In genomic region chr1:98660941-98661543, GRCh38 we compare ENCODE assay signal across 8 cellular contexts. TPM values are rescaled to one million over a fixed set of nuclear protein-coding genes. Genes with fewer than 3 reads are reported as not detected.
DNase-seq lines count a peak whose midpoint lies in the region; ATAC-seq and TF ChIP-seq lines count a peak whose summit lies in the region.

No MANE protein-coding gene starts in this region.

- intact Hi-C loops in activated T-helper 1 cell treated with anti-CD3 and anti-CD28 coated beads, Interleukin-12 subunit alpha, Interleukin-12 subunit beta, Interleukin-2, Interleukin-4 antibody, amounts not matched to agents 30 ng/mL and 10 ng/mL and 1 ng/mL, durations not matched to agents 14 hours and 24 hours and 36 hours (cut with micrococcal nuclease) = no loop called here
- intact Hi-C loops in left ventricle myocardium superior (cut with micrococcal nuclease) = no loop called here

- no peaks in the 10 kb centered on the region for H3K9me3 Mint-ChIP-seq in activated T-helper 1 cell treated with anti-CD3 and anti-CD28 coated beads, Interleukin-12 subunit alpha, Interleukin-12 subunit beta, Interleukin-2, Interleukin-4 antibody, amounts not matched to agents 30 ng/mL and 10 ng/mL and 1 ng/mL, durations not matched to agents 14 hours and 24 hours and 36 hours

- no peaks in the 10 kb centered on the region for H3K36me3 Mint-ChIP-seq in activated T-helper 1 cell treated with anti-CD3 and anti-CD28 coated beads, Interleukin-12 subunit alpha, Interleukin-12 subunit beta, Interleukin-2, Interleukin-4 antibody, amounts not matched to agents 30 ng/mL and 10 ng/mL and 1 ng/mL, durations not matched to agents 14 hours and 24 hours and 36 hours (ENCODE audit: low read depth)

- no peak for TF ChIP-seq CTCF in HFF-Myc (IDR thresholded peaks at IDR 0.05; ENCODE audit: low read depth, low read length, missing control alignments)

- H3K4me1 Mint-ChIP-seq in activated T-helper 1 cell treated with anti-CD3 and anti-CD28 coated beads, Interleukin-12 subunit alpha, Interleukin-12 subunit beta, Interleukin-2, Interleukin-4 antibody, amounts not matched to agents 30 ng/mL and 10 ng/mL and 1 ng/mL, durations not matched to agents 14 hours and 24 hours and 36 hours (ENCODE audit: low read depth) = peaks cover 11% of the 10 kb centered on the region

- DNase-seq in HFF-Myc (ENCODE audit: extremely low read depth, low read depth) = no peak
- DNase-seq in activated T-helper 1 cell treated with anti-CD3 and anti-CD28 coated beads, Interleukin-12 subunit alpha, Interleukin-12 subunit beta, Interleukin-2, Interleukin-4 antibody, amounts not matched to agents 30 ng/mL and 10 ng/mL and 1 ng/mL, durations not matched to agents 14 hours and 24 hours and 36 hours (ENCODE audit: low spot score) = no peak
- DNase-seq in left ventricle myocardium superior = no peak
- DNase-seq in retina = peak; percentile 83
- no peak for DNase-seq in kidney tubule cell (ENCODE audit: low spot score)
- DNase-seq in CD1c-positive myeloid dendritic cell (ENCODE audit: extremely low spot score) = no peak

- peaks cover 31% of the 10 kb centered on the region for H3K27me3 Mint-ChIP-seq in activated T-helper 1 cell treated with anti-CD3 and anti-CD28 coated beads, Interleukin-12 subunit alpha, Interleukin-12 subunit beta, Interleukin-2, Interleukin-4 antibody, amounts not matched to agents 30 ng/mL and 10 ng/mL and 1 ng/mL, durations not matched to agents 14 hours and 24 hours and 36 hours (ENCODE audit: insufficient read depth)

- H3K4me3 ChIP-seq in HFF-Myc (replicated peaks; ENCODE audit: low read depth, low read length) = peak overlapping the region; percentile 68

- H3K4me3 Mint-ChIP-seq in activated T-helper 1 cell treated with anti-CD3 and anti-CD28 coated beads, Interleukin-12 subunit alpha, Interleukin-12 subunit beta, Interleukin-2, Interleukin-4 antibody, amounts not matched to agents 30 ng/mL and 10 ng/mL and 1 ng/mL, durations not matched to agents 14 hours and 24 hours and 36 hours = peak overlapping the region; percentile 61

- H3K27ac Mint-ChIP-seq in activated T-helper 1 cell treated with anti-CD3 and anti-CD28 coated beads, Interleukin-12 subunit alpha, Interleukin-12 subunit beta, Interleukin-2, Interleukin-4 antibody, amounts not matched to agents 30 ng/mL and 10 ng/mL and 1 ng/mL, durations not matched to agents 14 hours and 24 hours and 36 hours = no peak overlapping the region

- ATAC-seq in left ventricle myocardium superior (peak; percentile 42), GM18909 (IDR thresholded peaks at IDR 0.05; ENCODE audit: poor library complexity, unreplicated experiment) (no peak), HG03039 (IDR thresholded peaks at IDR 0.05; ENCODE audit: unreplicated experiment) (no peak)

RNA-seq across cellular contexts. Expression of gene SNX7, which starts 0.5 kb away (rescaled TPM):
- not detected in 2 replicates for total RNA-seq in activated T-helper 1 cell treated with anti-CD3 and anti-CD28 coated beads, Interleukin-12 subunit alpha, Interleukin-12 subunit beta, Interleukin-2, Interleukin-4 antibody, amounts not matched to agents 30 ng/mL and 10 ng/mL and 1 ng/mL, durations not matched to agents 14 hours and 24 hours and 36 hours
- 21.1 TPM for total RNA-seq in left ventricle myocardium superior

Comparison
In these comparisons a context has a peak if more than half of its experiments do, and no peak if none do; other contexts are left out.
1. RNA of gene SNX7, which starts 0.5 kb away (total RNA-seq): 21.1 TPM in left ventricle myocardium superior (single experiment); not detected in activated T-helper 1 cell treated with anti-CD3 and anti-CD28 coated beads, Interleukin-12 subunit alpha, Interleukin-12 subunit beta, Interleukin-2, Interleukin-4 antibody, amounts not matched to agents 30 ng/mL and 10 ng/mL and 1 ng/mL, durations not matched to agents 14 hours and 24 hours and 36 hours; every median in the first group is over 10 times any median in the second.